8 cellular contexts compared by ENCODE assay signal in genomic region chr5:73121109-73121443, GRCh38. TPM values are rescaled to one million over a fixed set of nuclear protein-coding genes. Genes with fewer than 3 reads are reported as not detected.
DNase-seq lines count a peak whose midpoint lies in the region; ATAC-seq, FAIRE-seq and TF ChIP-seq lines count a peak whose summit lies in the region.

No MANE protein-coding gene starts in this region.

- TF ChIP-seq EP300 in A549 (IDR thresholded peaks at IDR 0.05) = no peak

- no peak for TF ChIP-seq POLR2A in A549 (IDR thresholded peaks at IDR 0.05; ENCODE audit: low read length)

- CTCF ChIA-PET in A549 (lab: Yijun Ruan, JAX) = interaction anchor here (0.9 to 2.2 kb wide), 3 partner anchors 12 to 80 kb away, joined by 3 to 7 read pairs (median 3); no protein-coding TSS in a partner anchor

- H3K9ac ChIP-seq in HUES48 (ENCODE audit: low read depth, low read length) (0 out of 2 replicates have a peak overlapping the region, but pooled peaks have one; percentile 50), colonic mucosa (ENCODE audit: low read depth in 2 of 2, low read length in 2 of 2) (peak overlapping the region; percentile 90 to 94)

- H3K4me1 ChIP-seq in A549 (peaks cover 21% of the 10 kb centered on the region), HUES48 (ENCODE audit: control insufficient read depth, insufficient read depth, low read length) (peaks cover 9% of the 10 kb centered on the region), colonic mucosa (peaks cover 17% of the 10 kb centered on the region), mesodermal cell (ENCODE audit: control insufficient read depth, insufficient read depth, low read length, poor library complexity, severe bottlenecking) (peaks cover 8% of the 10 kb centered on the region)

- ATAC-seq in A549 (no peak), GM19397 (IDR thresholded peaks at IDR 0.05; ENCODE audit: unreplicated experiment) (no peak)

- peak overlapping the region; percentile 92 for H3K4me2 ChIP-seq in A549

- H3K4me3 ChIP-seq in A549 (peak overlapping the region; percentile 45), HUES48 (ENCODE audit: low read depth, low read length) (peak overlapping the region; percentile 86), colonic mucosa (peak overlapping the region; percentile 47), mesodermal cell (ENCODE audit: extremely low read depth, insufficient read depth, low read length, poor library complexity, severe bottlenecking) (peak overlapping the region; percentile 37)

- H3K36me3 ChIP-seq in HUES48 (ENCODE audit: control insufficient read depth, insufficient read depth, low read length) (no peaks in the 10 kb centered on the region), colonic mucosa (no peaks in the 10 kb centered on the region), mesodermal cell (ENCODE audit: control insufficient read depth, insufficient read depth, low read length) (no peaks in the 10 kb centered on the region)

- DNase-seq in A549 (ENCODE audit: low read depth in 1 of 2, low spot score in 1 of 2) (no peak), colonic mucosa (no peak), DMS 273 (lab: John Stamatoyannopoulos, UW; ENCODE audit: unreplicated experiment) (no peak), NCI-H1105 treated with DMSO at 0.1 percent for 48 hours (lab: John Stamatoyannopoulos, UW) (no peak)
- DNase-seq in activated CD4-positive, CD25-positive, alpha-beta regulatory T cell treated with anti-CD3 and anti-CD28 coated beads, Interleukin-2, amount 50 U/mL, for 72 hours = no peak

- peaks cover 52% of the 10 kb centered on the region for H3K27me3 ChIP-seq in HUES48 (ENCODE audit: control insufficient read depth, insufficient read depth, low read length)
- H3K27me3 ChIP-seq in colonic mucosa = no peaks in the 10 kb centered on the region

- intact Hi-C loops in colonic mucosa (cut with DNase I) = no loop called here

- FAIRE-seq in A549 (lab: Jason Lieb, UNC) = no peak

- peak overlapping the region; percentile 66 to 90; a peak in 5 of 6 replicates for H3K27ac ChIP-seq in A549
- H3K27ac ChIP-seq in HUES48 (ENCODE audit: low read depth, low read length) = no peak overlapping the region
- H3K27ac ChIP-seq in colonic mucosa = peak overlapping the region; percentile 96
- no peak overlapping the region for H3K27ac ChIP-seq in mesodermal cell (ENCODE audit: low read depth, low read length, severe bottlenecking)

- POLR2A ChIA-PET in A549 (lab: Yijun Ruan, JAX) = no interaction called here

- 57% methylated on average over 5 of the region's 5 CpGs for WGBS in A549 (ENCODE audit: missing lambda C conversion rate)
- 15 to 28% methylated on average over 2 to 3 of the region's 5 CpGs for WGBS in mesodermal cell (ENCODE audit: insufficient coverage in 2 of 2), 2 experiments

- H3K9me3 ChIP-seq in A549 = no peaks in the 10 kb centered on the region
- H3K9me3 ChIP-seq in HUES48 (ENCODE audit: control insufficient read depth, insufficient read depth, low read length) = no peaks in the 10 kb centered on the region
- no peaks in the 10 kb centered on the region for H3K9me3 ChIP-seq in colonic mucosa
- peaks cover 4% of the 10 kb centered on the region for H3K9me3 ChIP-seq in mesodermal cell (ENCODE audit: control insufficient read depth, low read length)

- TF ChIP-seq RAD21 in A549 (conservative IDR thresholded peaks at IDR 0.05 in 1 of 2, IDR thresholded peaks at IDR 0.05 in 1 of 2) = no peak

- TF ChIP-seq CTCF in A549 (IDR thresholded peaks at IDR 0.05) (no peak), colonic mucosa (IDR thresholded peaks at IDR 0.05) (no peak)

TF ChIP-seq in A549, 52 proteins besides CTCF, POLR2A, EP300 and RAD21:
- TF ChIP-seq FOSL2 (IDR thresholded peaks at IDR 0.05) (no peak), FOSL2 (CRISPR knock-in tag; IDR thresholded peaks at IDR 0.05) (no peak), ZFP36 (IDR thresholded peaks at IDR 0.05; ENCODE audit: borderline replicate concordance, partially characterized antibody) (no peak), PBX3 (IDR thresholded peaks at IDR 0.05) (no peak), ZNF302 (CRISPR knock-in tag; IDR thresholded peaks at IDR 0.05) (no peak), HOXA7 (CRISPR knock-in tag; IDR thresholded peaks at IDR 0.05) (no peak), CBX8 (IDR thresholded peaks at IDR 0.05) (no peak), EHF (CRISPR knock-in tag; IDR thresholded peaks at IDR 0.05) (no peak), HOXB5 (CRISPR knock-in tag; IDR thresholded peaks at IDR 0.05) (no peak)

RNA-seq across cellular contexts. Expression of gene TMEM171, which starts 0.7 kb away (rescaled TPM):
- polyA plus RNA-seq in A549 (2011; rRNA removed) (1.5 and 1.7 TPM in 2 replicates), A549 (2017; fragmentation: RNase III; extraction: RNeasy Plus Mini Kit Qiagen cat#74134 plus additional on column Dnase treatment) (4.9 to 9.0 TPM (median 6.7 TPM) in 3 replicates)
- polyA plus RNA-seq in A549 (2012; cell fraction: cytosol; rRNA removed) = 2.7 and 3.4 TPM in 2 replicates
- 2.9 and 3.8 TPM in 2 replicates for polyA plus RNA-seq in A549 (2012; cell fraction: nucleus; rRNA removed)
- polyA minus RNA-seq in A549 (2011; rRNA and poly(A)+ RNA removed) = 0.45 and 0.68 TPM in 2 replicates
- total RNA-seq in colonic mucosa = 100 to 1,000 TPM in 1 of 2 donors, 10 to 100 TPM in 1; 69.3 to 121 TPM
- polyA plus RNA-seq in mesodermal cell (2013, experiment 1 of 2) = 0.55 TPM
- polyA plus RNA-seq in mesodermal cell (2013, experiment 2 of 2) = 0.86 TPM

RNA-seq across cellular contexts. Expression of gene TMEM174, which starts 51.9 kb away (rescaled TPM):
- polyA plus RNA-seq in A549 (2011; rRNA removed) (not detected in 2 replicates), A549 (2017; fragmentation: RNase III; extraction: RNeasy Plus Mini Kit Qiagen cat#74134 plus additional on column Dnase treatment) (not detected in 3 replicates)
- not detected in 2 replicates for polyA plus RNA-seq in A549 (2012; cell fraction: cytosol; rRNA removed)
- polyA plus RNA-seq in A549 (2012; cell fraction: nucleus; rRNA removed) = not detected in 2 replicates
- not detected in 2 replicates for polyA minus RNA-seq in A549 (2011; rRNA and poly(A)+ RNA removed)
- not detected for total RNA-seq in colonic mucosa
- not detected for polyA plus RNA-seq in mesodermal cell (2013, experiment 1 of 2)
- not detected for polyA plus RNA-seq in mesodermal cell (2013, experiment 2 of 2)

Comparison
In these comparisons a context has a peak if more than half of its experiments do, and no peak if none do; other contexts are left out.
1. H3K27ac ChIP-seq: peak in A549 (2 of 2) and colonic mucosa (single experiment); none in HUES48 (single experiment) and mesodermal cell (single experiment).
2. Peak in every context shown above with its lines, with median percentiles within 50 percentile points of each other: H3K4me3 ChIP-seq.